In genomic region chr12:64796205-64796845, GRCh38 we compare ENCODE assay signal across 8 cellular contexts.
A peak's percentile ranks its signal among the peaks of the same experiment; 100 is the strongest.
DNase-seq lines count a peak whose midpoint lies in the region; ATAC-seq and TF ChIP-seq lines count a peak whose summit lies in the region.

No MANE protein-coding gene starts in this region.

- DNase-seq in NCI-H128 (lab: John Stamatoyannopoulos, UW; ENCODE audit: unreplicated experiment): peak; percentile 47
- peak; percentile 81 for DNase-seq in SK-N-MC (ENCODE audit: low read depth, low spot score)
- DNase-seq in astrocyte of the hippocampus (ENCODE audit: low read depth, low spot score): peak; percentile 92
- DNase-seq in stimulated activated CD4-positive, alpha-beta T cell treated with anti-CD3 and anti-CD28 coated beads, Interleukin-15, amount 100 ng/mL, for 48 hours (ENCODE audit: low read depth in 2 of 2): peak; percentile 18 to 63

- H3K9me3 ChIP-seq in SK-N-MC (ENCODE audit: low read depth, low read length) (no peaks in the 10 kb centered on the region), iPS-18a (ENCODE audit: control insufficient read depth, low read depth, low read length) (no peaks in the 10 kb centered on the region)

- peak; percentile 71 for ATAC-seq in HG02852 (IDR thresholded peaks at IDR 0.05; ENCODE audit: unreplicated experiment)

- TF ChIP-seq CTCF in 22Rv1 (IDR thresholded peaks at IDR 0.05) (peak; percentile 99), GM12875 (IDR thresholded peaks at IDR 0.05; ENCODE audit: borderline replicate concordance, insufficient read depth, low read depth, low read length) (peak; percentile 51; the same call in 1 of the 2 replicates)

- H3K9ac ChIP-seq in SK-N-MC (ENCODE audit: insufficient read length): peak overlapping the region; percentile 32
- peak overlapping the region; percentile 20 for H3K9ac ChIP-seq in iPS-18a (ENCODE audit: low read length)

- H3K4me3 ChIP-seq in GM12875 (ENCODE audit: low read depth, low read length) (no peak overlapping the region), SK-N-MC (no peak overlapping the region), iPS-18a (ENCODE audit: low read length) (no peak overlapping the region)

- H3K27ac ChIP-seq in 22Rv1: peak overlapping the region; percentile 43
- peak overlapping the region; percentile 31; the same call in 1 of the 2 replicates for H3K27ac ChIP-seq in SK-N-MC
- peak overlapping the region; percentile 71 for H3K27ac ChIP-seq in iPS-18a (ENCODE audit: low read length)

- H3K36me3 ChIP-seq in SK-N-MC (ENCODE audit: insufficient read depth, low read length) (no peaks in the 10 kb centered on the region), iPS-18a (ENCODE audit: control insufficient read depth, low read depth, low read length) (no peaks in the 10 kb centered on the region)

- no peaks in the 10 kb centered on the region for H3K27me3 ChIP-seq in iPS-18a (ENCODE audit: control insufficient read depth, insufficient read depth, low read length)

- H3K4me1 ChIP-seq in iPS-18a (ENCODE audit: control insufficient read depth, low read depth, low read length): peaks cover 4% of the 10 kb centered on the region

Comparison
In these comparisons a context has a peak if more than half of its experiments do, and no peak if none do; other contexts are left out.
1. DNase-seq: peak in every context shown above with its lines; median percentile 92 in astrocyte of the hippocampus; 81 in SK-N-MC; 47 in NCI-H128; 40 in stimulated activated CD4-positive, alpha-beta T cell treated with anti-CD3 and anti-CD28 coated beads, Interleukin-15, amount 100 ng/mL, for 48 hours.